In the genomic region with DNA sequence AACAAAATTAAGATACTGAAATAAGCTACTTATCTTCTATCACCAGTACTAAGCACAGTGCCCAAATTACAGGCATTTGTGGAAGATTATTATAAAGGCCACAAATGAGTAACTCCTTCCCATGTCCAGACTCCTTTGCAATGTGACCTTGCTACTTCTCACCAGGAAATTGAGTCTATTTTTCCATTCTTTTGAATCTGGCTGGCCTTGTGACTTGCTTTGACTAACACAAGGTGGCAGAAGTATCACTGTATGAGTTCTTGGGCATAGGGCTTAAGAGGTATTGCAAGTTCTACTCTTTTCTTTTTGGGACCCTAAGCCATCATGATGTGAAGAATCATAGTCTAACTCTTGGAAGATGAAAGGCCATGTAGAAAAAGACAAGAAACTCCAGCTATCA, we compare ENCODE assay signal across 17 cellular contexts. TPM values are rescaled to one million over a fixed set of nuclear protein-coding genes. Genes with fewer than 3 reads are reported as not detected.
DNase-seq lines count a peak whose midpoint lies in the region; ATAC-seq and TF ChIP-seq lines count a peak whose summit lies in the region.
"Had no signal": no experiment of that assay in that cellular context is flagged by ENCODE, and none has a peak within 500 bp of the region (broad histone marks: within the 10 kb centered on the region; RNA-seq: fewer than 3 reads in every experiment).

No MANE protein-coding gene starts in this region.

- no peaks in the 10 kb centered on the region for H3K9me2 ChIP-seq in Karpas-422 (replicated peaks; ENCODE audit: insufficient read depth, low read length)

- no peak overlapping the region for H2AFZ ChIP-seq in Karpas-422 (ENCODE audit: low read length)

- H3K27ac Mint-ChIP-seq in naive thymus-derived CD8-positive, alpha-beta T cell: no peak overlapping the region
- H3K27ac Mint-ChIP-seq: activated naive CD8-positive, alpha-beta T cell treated with anti-CD3 and anti-CD28 coated beads, Interleukin-2, amount 10 ng/mL, durations not matched to agents 7 days and 5 days; naive B cell had no signal

- DNase-seq in EH (ENCODE audit: low read depth): peak; percentile 15
- peak; percentile 53 for DNase-seq in Karpas-422
- no peak for DNase-seq in WERI-Rb-1
- peak; percentile 25 for DNase-seq in glomerular endothelial cell (ENCODE audit: extremely low read depth, low read depth, low spot score)
- DNase-seq in LoVo (ENCODE audit: low spot score): no peak
- no peak for DNase-seq in NCI-H146 treated with DMSO at 0.1 percent for 48 hours (lab: John Stamatoyannopoulos, UW; ENCODE audit: unreplicated experiment)
- DNase-seq in naive thymus-derived CD8-positive, alpha-beta T cell: no peak
- DNase-seq: activated naive CD8-positive, alpha-beta T cell treated with anti-CD3 and anti-CD28 coated beads, Interleukin-2, amount 10 ng/mL, durations not matched to agents 7 days and 5 days; left cardiac atrium; naive B cell; NCI-H1105 treated with DMSO at 0.1 percent for 48 hours; NCI-H524 treated with DMSO at 0.1 percent for 48 hours; sigmoid colon had no signal

- H3K9me3 ChIP-seq in Karpas-422 (ENCODE audit: low read length): peaks cover 5% of the 10 kb centered on the region; the same call in 1 of the 2 replicates
- peaks cover 9% of the 10 kb centered on the region for H3K9me3 ChIP-seq in WERI-Rb-1 (ENCODE audit: severe bottlenecking)
- H3K9me3 ChIP-seq: BLaER1, HAP-1 had no signal

- H3K9ac ChIP-seq in Karpas-422 (ENCODE audit: low read length): no peak overlapping the region
- H3K9ac ChIP-seq: BLaER1 had no signal

- peaks cover 5% of the 10 kb centered on the region; the same call in 1 of the 2 replicates for H3K4me1 ChIP-seq in Karpas-422 (ENCODE audit: low read length)
- H3K4me1 ChIP-seq: BLaER1, sigmoid colon had no signal

- H3K4me2 ChIP-seq in Karpas-422 (ENCODE audit: low read depth, low read length, poor library complexity, severe bottlenecking): no peak overlapping the region
- H3K4me2 ChIP-seq: BLaER1 had no signal

- H3K4me3 Mint-ChIP-seq in naive thymus-derived CD8-positive, alpha-beta T cell: no peak overlapping the region
- H3K4me3 Mint-ChIP-seq: activated naive CD8-positive, alpha-beta T cell treated with anti-CD3 and anti-CD28 coated beads, Interleukin-2, amount 10 ng/mL, durations not matched to agents 7 days and 5 days; naive B cell had no signal

- ATAC-seq in GM21576 (IDR thresholded peaks at IDR 0.05; ENCODE audit: unreplicated experiment): no peak
- ATAC-seq in naive thymus-derived CD8-positive, alpha-beta T cell: no peak
- ATAC-seq: left cardiac atrium had no signal

- H3K4me1 Mint-ChIP-seq in naive thymus-derived CD8-positive, alpha-beta T cell: no peaks in the 10 kb centered on the region
- H3K4me1 Mint-ChIP-seq: activated naive CD8-positive, alpha-beta T cell treated with anti-CD3 and anti-CD28 coated beads, Interleukin-2, amount 10 ng/mL, durations not matched to agents 7 days and 5 days; naive B cell had no signal

- H3K36me3 Mint-ChIP-seq in naive thymus-derived CD8-positive, alpha-beta T cell: peaks cover 0 to 6% (median 0%) of the 10 kb centered on the region in 3 donors
- H3K36me3 Mint-ChIP-seq: activated naive CD8-positive, alpha-beta T cell treated with anti-CD3 and anti-CD28 coated beads, Interleukin-2, amount 10 ng/mL, durations not matched to agents 7 days and 5 days; naive B cell had no signal

- H3K36me3 ChIP-seq in Karpas-422 (ENCODE audit: insufficient read depth, low read length) (peaks cover 15% of the 10 kb centered on the region), WERI-Rb-1 (no peaks in the 10 kb centered on the region; the same call in 1 of the 2 replicates)
- H3K36me3 ChIP-seq: BLaER1 had no signal

- POLR2A ChIA-PET in naive thymus-derived CD8-positive, alpha-beta T cell (lab: Charles Lee): no interaction called here

- no peaks in the 10 kb centered on the region for H4K20me1 ChIP-seq in Karpas-422 (ENCODE audit: insufficient read depth, low read depth, low read length)
- H4K20me1 ChIP-seq: BLaER1 had no signal

- TF ChIP-seq CTCF in WERI-Rb-1 (IDR thresholded peaks at IDR 0.05; ENCODE audit: low read depth, low read length): 0 out of 2 replicates have a peak, but pooled peaks have one; percentile 14

- H3K27ac ChIP-seq in Karpas-422 (ENCODE audit: low read length) (no peak overlapping the region), WERI-Rb-1 (no peak overlapping the region)
- H3K27ac ChIP-seq: BLaER1, sigmoid colon, VCaP had no signal

- H3K27me3 ChIP-seq in Karpas-422 (ENCODE audit: low read length): no peaks in the 10 kb centered on the region
- H3K27me3 ChIP-seq in WERI-Rb-1 (ENCODE audit: insufficient read depth, low read depth, severe bottlenecking): no peaks in the 10 kb centered on the region
- H3K27me3 ChIP-seq: BLaER1, sigmoid colon had no signal

- H3K27me3 Mint-ChIP-seq in naive thymus-derived CD8-positive, alpha-beta T cell: peaks cover 0 to 3% (median 0%) of the 10 kb centered on the region in 5 donors
- H3K27me3 Mint-ChIP-seq: activated naive CD8-positive, alpha-beta T cell treated with anti-CD3 and anti-CD28 coated beads, Interleukin-2, amount 10 ng/mL, durations not matched to agents 7 days and 5 days had no signal

- no peak overlapping the region for H3K4me3 ChIP-seq in Karpas-422 (ENCODE audit: low read length)
- H3K4me3 ChIP-seq in WERI-Rb-1 (ENCODE audit: low read depth, low read length): no peak overlapping the region
- H3K4me3 ChIP-seq: BLaER1, HAP-1, sigmoid colon had no signal

- peaks cover 69% of the 10 kb centered on the region for H3K79me2 ChIP-seq in Karpas-422 (ENCODE audit: low read length)

- peaks cover 0 to 18% (median 7%) of the 10 kb centered on the region in 9 donors for H3K9me3 Mint-ChIP-seq in naive thymus-derived CD8-positive, alpha-beta T cell
- H3K9me3 Mint-ChIP-seq: activated naive CD8-positive, alpha-beta T cell treated with anti-CD3 and anti-CD28 coated beads, Interleukin-2, amount 10 ng/mL, durations not matched to agents 7 days and 5 days had no signal

RNA-seq across cellular contexts. Expression of gene UGGT2, which starts 49.9 kb away (rescaled TPM):
- 39.6 and 73.1 TPM in 2 replicates for total RNA-seq in Karpas-422 (2014; rRNA removed; shearing (Covaris generic); ENCODE audit: low replicate concordance)
- 22.9 and 32.7 TPM in 2 replicates for total RNA-seq in glomerular endothelial cell
- total RNA-seq in naive thymus-derived CD8-positive, alpha-beta T cell: not detected
- polyA plus RNA-seq in naive thymus-derived CD8-positive, alpha-beta T cell: not detected

Comparison
In these comparisons a context has a peak if more than half of its experiments do, and no peak if none do; other contexts are left out.
1. DNase-seq: peak in EH (single experiment), Karpas-422 (single experiment) and glomerular endothelial cell (single experiment); none in WERI-Rb-1 (single experiment), LoVo (single experiment), NCI-H146 treated with DMSO at 0.1 percent for 48 hours (single experiment) and naive thymus-derived CD8-positive, alpha-beta T cell (0 of 10).
2. RNA of gene UGGT2, which starts 49.9 kb away (total RNA-seq): 39.6 to 73.1 TPM in Karpas-422 and 22.9 to 32.7 TPM in glomerular endothelial cell; not detected in naive thymus-derived CD8-positive, alpha-beta T cell; every median in the first group is over 10 times any median in the second.